Comparison of ENCODE assay signal across 7 cellular contexts in genomic region chr14:73894180-73894687, GRCh38. TPM values are rescaled to one million over a fixed set of nuclear protein-coding genes. Genes with fewer than 3 reads are reported as not detected.
DNase-seq lines count a peak whose midpoint lies in the region; ATAC-seq and TF ChIP-seq lines count a peak whose summit lies in the region.
"Not testable (repeated sequence)": the region's sequence is repeated elsewhere in the genome, so short reads cannot be mapped to it uniquely, and the experiment has no call there.

No MANE protein-coding gene starts in this region.

- not testable (repeated sequence) for H3K4me1 ChIP-seq in lower lobe of right lung; prostate gland (replicated peaks)

- peaks cover 19% of the 10 kb centered on the region for H3K4me1 Mint-ChIP-seq in T-helper 17 cell
- H3K4me1 Mint-ChIP-seq in activated CD4-positive, alpha-beta T cell treated with anti-CD3 and anti-CD28 coated beads, Interleukin-2, amount 10 ng/mL, durations not matched to agents 24 days and 14 days = peaks cover 21% of the 10 kb centered on the region
- H3K4me1 Mint-ChIP-seq in activated T-cell treated with anti-CD3 and anti-CD28 coated beads, Interleukin-2, amount 50 U/mL, for 24 hours (ENCODE audit: low read depth) = peaks cover 37% of the 10 kb centered on the region
- peaks cover 24% of the 10 kb centered on the region for H3K4me1 Mint-ChIP-seq in activated naive CD8-positive, alpha-beta T cell treated with anti-CD3 and anti-CD28 coated beads, Interleukin-2, amount 50 U/mL, for 24 hours

- peaks cover 17% of the 10 kb centered on the region for H3K36me3 Mint-ChIP-seq in T-helper 17 cell (ENCODE audit: low read depth)
- H3K36me3 Mint-ChIP-seq in activated CD4-positive, alpha-beta T cell treated with anti-CD3 and anti-CD28 coated beads, Interleukin-2, amount 10 ng/mL, durations not matched to agents 24 days and 14 days (ENCODE audit: low read depth) = peaks cover 47% of the 10 kb centered on the region
- H3K36me3 Mint-ChIP-seq in activated T-cell treated with anti-CD3 and anti-CD28 coated beads, Interleukin-2, amount 50 U/mL, for 24 hours (ENCODE audit: low read depth) = peaks cover 87% of the 10 kb centered on the region
- H3K36me3 Mint-ChIP-seq in activated naive CD8-positive, alpha-beta T cell treated with anti-CD3 and anti-CD28 coated beads, Interleukin-2, amount 50 U/mL, for 24 hours (ENCODE audit: low read depth) = peaks cover 58% of the 10 kb centered on the region

- H3K27me3 ChIP-seq in lower lobe of right lung (ENCODE audit: low read depth); prostate gland (replicated peaks; ENCODE audit: insufficient read depth): not testable (repeated sequence)

- not testable (repeated sequence) for TF ChIP-seq POLR2A in prostate gland (IDR thresholded peaks at IDR 0.05)

- H3K9me3 ChIP-seq in T-helper 17 cell (ENCODE audit: control insufficient read depth, low read length, poor library complexity, severe bottlenecking); lower lobe of right lung; prostate gland: not testable (repeated sequence)

- peaks cover 77% of the 10 kb centered on the region for H3K36me3 ChIP-seq in lower lobe of right lung
- H3K36me3 ChIP-seq in prostate gland = not testable (repeated sequence)

- not testable (repeated sequence) for H3K9me3 Mint-ChIP-seq in activated CD4-positive, alpha-beta T cell treated with anti-CD3 and anti-CD28 coated beads, Interleukin-2, amount 10 ng/mL, durations not matched to agents 24 days and 14 days; activated T-cell treated with anti-CD3 and anti-CD28 coated beads, Interleukin-2, amount 50 U/mL, for 24 hours; activated naive CD8-positive, alpha-beta T cell treated with anti-CD3 and anti-CD28 coated beads, Interleukin-2, amount 50 U/mL, for 24 hours

- WGBS in prostate gland = 85% methylated on average over 6 of the region's 6 CpGs

- not testable (repeated sequence) for H3K27me3 Mint-ChIP-seq in T-helper 17 cell; activated CD4-positive, alpha-beta T cell treated with anti-CD3 and anti-CD28 coated beads, Interleukin-2, amount 10 ng/mL, durations not matched to agents 24 days and 14 days; activated T-cell treated with anti-CD3 and anti-CD28 coated beads, Interleukin-2, amount 50 U/mL, for 24 hours; activated naive CD8-positive, alpha-beta T cell treated with anti-CD3 and anti-CD28 coated beads, Interleukin-2, amount 50 U/mL, for 24 hours

- TF ChIP-seq CTCF in LNCaP clone FGC (IDR thresholded peaks at IDR 0.05; ENCODE audit: control insufficient read depth, extremely low read depth, insufficient read depth); lower lobe of right lung (IDR thresholded peaks at IDR 0.05); prostate gland (IDR thresholded peaks at IDR 0.05): not testable (repeated sequence)

- ATAC-seq in T-helper 17 cell; activated naive CD8-positive, alpha-beta T cell treated with anti-CD3 and anti-CD28 coated beads, Interleukin-2, amount 50 U/mL, for 24 hours: not testable (repeated sequence)
- peak; percentile 78 to 79 for ATAC-seq in lower lobe of right lung

- peak; percentile 80 for DNase-seq in LNCaP clone FGC (ENCODE audit: low read depth)
- not testable (repeated sequence) for DNase-seq in T-helper 17 cell; activated CD4-positive, alpha-beta T cell treated with anti-CD3 and anti-CD28 coated beads, Interleukin-2, amount 10 ng/mL, durations not matched to agents 24 days and 14 days; activated T-cell treated with anti-CD3 and anti-CD28 coated beads, Interleukin-2, amount 50 U/mL, for 24 hours; activated naive CD8-positive, alpha-beta T cell treated with anti-CD3 and anti-CD28 coated beads, Interleukin-2, amount 50 U/mL, for 24 hours
- DNase-seq in lower lobe of right lung = peak; percentile 55
- DNase-seq in prostate gland (ENCODE audit: low spot score) = peak; percentile 12

- peak overlapping the region; percentile 69 for H3K27ac Mint-ChIP-seq in T-helper 17 cell
- H3K27ac Mint-ChIP-seq in activated CD4-positive, alpha-beta T cell treated with anti-CD3 and anti-CD28 coated beads, Interleukin-2, amount 10 ng/mL, durations not matched to agents 24 days and 14 days = peak overlapping the region; percentile 14
- H3K27ac Mint-ChIP-seq in activated T-cell treated with anti-CD3 and anti-CD28 coated beads, Interleukin-2, amount 50 U/mL, for 24 hours = peak overlapping the region; percentile 77
- peak overlapping the region; percentile 32 for H3K27ac Mint-ChIP-seq in activated naive CD8-positive, alpha-beta T cell treated with anti-CD3 and anti-CD28 coated beads, Interleukin-2, amount 50 U/mL, for 24 hours

- not testable (repeated sequence) for H3K27ac ChIP-seq in lower lobe of right lung, prostate gland

- not testable (repeated sequence) for H3K4me3 Mint-ChIP-seq in T-helper 17 cell; activated CD4-positive, alpha-beta T cell treated with anti-CD3 and anti-CD28 coated beads, Interleukin-2, amount 10 ng/mL, durations not matched to agents 24 days and 14 days; activated T-cell treated with anti-CD3 and anti-CD28 coated beads, Interleukin-2, amount 50 U/mL, for 24 hours; activated naive CD8-positive, alpha-beta T cell treated with anti-CD3 and anti-CD28 coated beads, Interleukin-2, amount 50 U/mL, for 24 hours

- intact Hi-C loops in activated CD4-positive, alpha-beta T cell treated with anti-CD3 and anti-CD28 coated beads, Interleukin-2, amount 10 ng/mL, durations not matched to agents 24 days and 14 days (cut with micrococcal nuclease); lower lobe of right lung (cut with DNase I); prostate gland (cut with DNase I): not testable (repeated sequence)

- H3K4me3 ChIP-seq in LNCaP clone FGC (ENCODE audit: low read depth, low read length); lower lobe of right lung; prostate gland: not testable (repeated sequence)

RNA-seq across cellular contexts. Expression of gene ZNF410, which starts 7.6 kb away (rescaled TPM):
- total RNA-seq in T-helper 17 cell (10 to 100 TPM; 92.7 to 97.8 TPM), lower lobe of right lung (41.5 TPM), prostate gland (10 to 100 TPM; 47.7 to 56.5 TPM)
- 62.7 and 70.2 TPM in 2 replicates for total RNA-seq in activated CD4-positive, alpha-beta T cell treated with anti-CD3 and anti-CD28 coated beads, Interleukin-2, amount 10 ng/mL, durations not matched to agents 24 days and 14 days

RNA-seq across cellular contexts. Expression of gene PTGR2, which starts 42.6 kb away (rescaled TPM):
- total RNA-seq in T-helper 17 cell = 1 to 10 TPM; 1.3 to 1.4 TPM
- 1.5 and 2.1 TPM in 2 replicates for total RNA-seq in activated CD4-positive, alpha-beta T cell treated with anti-CD3 and anti-CD28 coated beads, Interleukin-2, amount 10 ng/mL, durations not matched to agents 24 days and 14 days
- 10.8 TPM for total RNA-seq in lower lobe of right lung
- 10 to 100 TPM; 10.7 to 13.6 TPM for total RNA-seq in prostate gland

RNA-seq across cellular contexts. Expression of gene FAM161B, which starts 55.7 kb away (rescaled TPM):
- total RNA-seq in T-helper 17 cell (1 to 10 TPM; 3.3 to 3.4 TPM), lower lobe of right lung (4.7 TPM), prostate gland (10 to 100 TPM in 1 of 2 donors, 1 to 10 TPM in 1; 9.3 to 13.8 TPM)
- total RNA-seq in activated CD4-positive, alpha-beta T cell treated with anti-CD3 and anti-CD28 coated beads, Interleukin-2, amount 10 ng/mL, durations not matched to agents 24 days and 14 days = 0.57 and 0.75 TPM in 2 replicates

RNA-seq across cellular contexts. Expression of gene COQ6, which starts 55.9 kb away (rescaled TPM):
- 10 to 100 TPM; 28.0 to 29.6 TPM for total RNA-seq in T-helper 17 cell
- total RNA-seq in activated CD4-positive, alpha-beta T cell treated with anti-CD3 and anti-CD28 coated beads, Interleukin-2, amount 10 ng/mL, durations not matched to agents 24 days and 14 days = 16.6 and 20.1 TPM in 2 replicates
- 17.0 TPM for total RNA-seq in lower lobe of right lung
- total RNA-seq in prostate gland = 10 to 100 TPM; 26.1 to 59.9 TPM

Comparison
In these comparisons a context has a peak if more than half of its experiments do, and no peak if none do; other contexts are left out.
1. H3K27ac Mint-ChIP-seq: peak in every context shown above with its lines; median percentile 77 in activated T-cell treated with anti-CD3 and anti-CD28 coated beads, Interleukin-2, amount 50 U/mL, for 24 hours; 69 in T-helper 17 cell; 32 in activated naive CD8-positive, alpha-beta T cell treated with anti-CD3 and anti-CD28 coated beads, Interleukin-2, amount 50 U/mL, for 24 hours; 14 in activated CD4-positive, alpha-beta T cell treated with anti-CD3 and anti-CD28 coated beads, Interleukin-2, amount 10 ng/mL, durations not matched to agents 24 days and 14 days.